Comparison of ENCODE assay signal across 15 cellular contexts in genomic region chr1:212593696-212594335, GRCh38.
"Had no signal": no experiment of that assay in that cellular context is flagged by ENCODE, and none has a peak within 500 bp of the region (broad histone marks: within the 10 kb centered on the region; RNA-seq: fewer than 3 reads in every experiment).

No MANE protein-coding gene starts in this region.

- ATAC-seq: activated CD4-positive, CD25-positive, alpha-beta regulatory T cell treated with anti-CD3 and anti-CD28 coated beads, Interleukin-2, amount 50 U/mL, for 24 hours; activated T-cell treated with anti-CD3 and anti-CD28 coated beads, Interleukin-2, amount 50 U/mL, for 72 hours; pancreas; stimulated activated naive CD8-positive, alpha-beta T cell treated with anti-CD3 and anti-CD28 coated beads, Interleukin-15, amount 100 ng/mL, for 72 hours; upper lobe of right lung had no signal

- H3K4me3 ChIP-seq: pancreas, sigmoid colon, upper lobe of right lung had no signal

- H3K36me3 Mint-ChIP-seq: activated naive CD8-positive, alpha-beta T cell treated with anti-CD3 and anti-CD28 coated beads for 36 hours had no signal

- H3K9me3 Mint-ChIP-seq: activated T-cell treated with anti-CD3 and anti-CD28 coated beads, Interleukin-2, amount 50 U/mL, for 72 hours; stimulated activated naive CD8-positive, alpha-beta T cell treated with anti-CD3 and anti-CD28 coated beads, Interleukin-15, amount 100 ng/mL, for 72 hours had no signal

- H3K27ac Mint-ChIP-seq: activated naive CD8-positive, alpha-beta T cell treated with anti-CD3 and anti-CD28 coated beads for 36 hours; activated T-cell treated with anti-CD3 and anti-CD28 coated beads, Interleukin-2, amount 50 U/mL, for 72 hours had no signal

- H3K27ac ChIP-seq: pancreas, sigmoid colon, upper lobe of right lung had no signal

- DNase-seq: activated CD4-positive, alpha-beta T cell treated with anti-CD3 and anti-CD28 coated beads, Interleukin-2, amount 50 U/mL, for 4 hours; activated gamma-delta T cell; activated naive CD8-positive, alpha-beta T cell treated with anti-CD3 and anti-CD28 coated beads for 36 hours; activated T-cell treated with anti-CD3 and anti-CD28 coated beads, Interleukin-2, amount 50 U/mL, for 72 hours; cerebellar nuclear complex; effector memory CD4-positive, alpha-beta T cell; foreskin melanocyte; kidney glomerular epithelial cell; pancreas; sigmoid colon; stimulated activated CD4-positive, alpha-beta T cell treated with anti-CD3 and anti-CD28 coated beads, Interleukin-1b, Interleukin-23, amount 100 ng/mL, for 48 hours; stimulated activated naive CD8-positive, alpha-beta T cell treated with anti-CD3 and anti-CD28 coated beads, Interleukin-15, amount 100 ng/mL, for 72 hours; T-helper 9 cell; upper lobe of right lung had no signal

- H3K27me3 ChIP-seq: sigmoid colon had no signal

- H3K4me1 ChIP-seq: pancreas had no signal

- H3K4me3 Mint-ChIP-seq: activated naive CD8-positive, alpha-beta T cell treated with anti-CD3 and anti-CD28 coated beads for 36 hours; activated T-cell treated with anti-CD3 and anti-CD28 coated beads, Interleukin-2, amount 50 U/mL, for 72 hours; stimulated activated naive CD8-positive, alpha-beta T cell treated with anti-CD3 and anti-CD28 coated beads, Interleukin-15, amount 100 ng/mL, for 72 hours had no signal

- H3K9me3 ChIP-seq: pancreas, sigmoid colon, upper lobe of right lung had no signal

- H3K36me3 ChIP-seq: pancreas, sigmoid colon, upper lobe of right lung had no signal
